ENCODE assay signal across 10 cellular contexts in genomic region chr1:31588751-31589515, GRCh38. TPM values are rescaled to one million over a fixed set of nuclear protein-coding genes. Genes with fewer than 3 reads are reported as not detected.
DNase-seq lines count a peak whose midpoint lies in the region; ATAC-seq and TF ChIP-seq lines count a peak whose summit lies in the region.
"Had no signal": no experiment of that assay in that cellular context is flagged by ENCODE, and none has a peak within 500 bp of the region (broad histone marks: within the 10 kb centered on the region; RNA-seq: fewer than 3 reads in every experiment).

No MANE protein-coding gene starts in this region.

- no peaks in the 10 kb centered on the region for H4K20me1 ChIP-seq in HCT116 (ENCODE audit: insufficient read depth)

- H3K9ac ChIP-seq in HCT116 (ENCODE audit: low read length) (peak overlapping the region; percentile 67), duodenal mucosa (ENCODE audit: low read depth in 1 of 2, low read length in 2 of 2) (peak overlapping the region; percentile 49 to 54), stomach smooth muscle (ENCODE audit: low read length in 2 of 2) (peak overlapping the region; percentile 71 to 72)

- H3K27ac ChIP-seq in HCT116 (ENCODE audit: low read depth, low read length) (peak overlapping the region; percentile 68), duodenal mucosa (ENCODE audit: low read depth, low read length) (peak overlapping the region; percentile 42), stomach smooth muscle (ENCODE audit: low read length) (peak overlapping the region; percentile 99)

- no peak for DNase-seq in HCT116 (ENCODE audit: low read depth, low spot score)
- peak; percentile 48 for DNase-seq in left lobe of liver (ENCODE audit: low spot score)
- no peak for DNase-seq in SHP77 (lab: John Stamatoyannopoulos, UW)
- DNase-seq in effector CD8-positive, alpha-beta T cell (lab: John Stamatoyannopoulos, UW): no peak
- DNase-seq in NCI-H345 treated with DMSO at 0.1 percent for 48 hours (lab: John Stamatoyannopoulos, UW; ENCODE audit: unreplicated experiment): no peak
- DNase-seq: activated CD4-positive, alpha-beta T cell treated with anti-CD3 and anti-CD28 coated beads for 4 hours; NCI-H2081 treated with DMSO at 0.1 percent for 48 hours had no signal

- no peaks in the 10 kb centered on the region for H3K9me3 ChIP-seq in HCT116 (ENCODE audit: control insufficient read depth in 1 of 2, insufficient read depth in 1 of 2, low read depth in 1 of 2, low read length in 2 of 2)
- H3K9me3 ChIP-seq in duodenal mucosa (ENCODE audit: control insufficient read depth in 1 of 2, low read length in 2 of 2): no peaks in the 10 kb centered on the region
- H3K9me3 ChIP-seq in stomach smooth muscle (ENCODE audit: control insufficient read depth in 2 of 2, low read length in 2 of 2): no peaks in the 10 kb centered on the region

- H3K36me3 ChIP-seq in HCT116 (ENCODE audit: control insufficient read depth in 1 of 2, insufficient read depth in 2 of 2, low read length in 2 of 2) (peaks cover 0 to 11% of the 10 kb centered on the region in 2 experiments; a peak in 1 of 4 replicates), duodenal mucosa (ENCODE audit: control insufficient read depth in 1 of 2, insufficient read depth in 2 of 2, low read length in 2 of 2) (peaks cover under 1 to 17% of the 10 kb centered on the region in 2 donors), stomach smooth muscle (ENCODE audit: control insufficient read depth in 2 of 2, insufficient read depth in 2 of 2, low read length in 2 of 2) (peaks cover 13 to 14% of the 10 kb centered on the region in 2 donors)

- H3K79me2 ChIP-seq in HCT116 (ENCODE audit: insufficient read depth, low read length): no peaks in the 10 kb centered on the region

- TF ChIP-seq RAD21 in HCT116 (IDR thresholded peaks at IDR 0.05; ENCODE audit: low read depth): no peak

- ATAC-seq in HCT116 (peak; percentile 56), left lobe of liver (peak; percentile 14), GM18519 (IDR thresholded peaks at IDR 0.05; ENCODE audit: low FRiP score, unreplicated experiment) (no peak)

- peak overlapping the region; percentile 17 for H2AFZ ChIP-seq in HCT116 (ENCODE audit: low read depth, low read length, poor library complexity, severe bottlenecking)

- H3K4me3 ChIP-seq in HCT116 (replicated peaks in 1 of 2; ENCODE audit: low read depth in 1 of 2, low read length in 2 of 2): peak overlapping the region; percentile 30 to 55
- peak overlapping the region; percentile 48 to 50 for H3K4me3 ChIP-seq in duodenal mucosa (ENCODE audit: low read depth in 1 of 2, low read length in 2 of 2)
- H3K4me3 ChIP-seq in stomach smooth muscle (ENCODE audit: low read length in 2 of 2): peak overlapping the region; percentile 20 to 61

- CTCF ChIA-PET in HCT116 (lab: Charles Lee): interaction anchor here (0.9 to 1.4 kb wide), 2 partner anchors 20 to 40 kb away, joined by 3 to 4 read pairs; no protein-coding TSS in a partner anchor

- intact Hi-C loops in HCT116 (cut with micrococcal nuclease): no loop called here

- H3K27me3 ChIP-seq in HCT116 (ENCODE audit: insufficient read depth, low read length) (no peaks in the 10 kb centered on the region), duodenal mucosa (ENCODE audit: control insufficient read depth in 1 of 2, insufficient read depth in 2 of 2, low read length in 2 of 2) (no peaks in the 10 kb centered on the region), stomach smooth muscle (ENCODE audit: control insufficient read depth in 1 of 2, insufficient read depth in 2 of 2, low read length in 2 of 2) (no peaks in the 10 kb centered on the region)

- POLR2A ChIA-PET in HCT116 (lab: Charles Lee): no interaction called here

- no peak for TF ChIP-seq CTCF in HCT116 (IDR thresholded peaks at IDR 0.05 in 2 of 3, conservative IDR thresholded peaks at IDR 0.05 in 1 of 3; ENCODE audit: borderline replicate concordance in 1 of 3, insufficient read depth in 1 of 3, low read depth in 2 of 3, low read length in 2 of 3)

- H3K9me2 ChIP-seq in HCT116 (ENCODE audit: insufficient read depth): no peaks in the 10 kb centered on the region

- no peak for TF ChIP-seq POLR2A in HCT116 (IDR thresholded peaks at IDR 0.05; ENCODE audit: borderline replicate concordance, extremely low read depth, insufficient read depth, insufficient read length)

- no TSS peak for BruUV-seq in HCT116 (replicated peaks; lab: Mats Ljungman, UMichigan)

- RAD21 ChIA-PET in HCT116 (lab: Charles Lee; ENCODE audit: low non-redundant PET in 1 of 2, low total read pairs in 2 of 2, uncharacterized antibody in 2 of 2, unreplicated experiment in 2 of 2): no interaction called here

- H3K4me1 ChIP-seq in HCT116 (ENCODE audit: control insufficient read depth in 1 of 2, insufficient read depth in 2 of 2, low read length in 2 of 2) (peaks cover 55 to 62% of the 10 kb centered on the region in 2 experiments), duodenal mucosa (ENCODE audit: control insufficient read depth in 1 of 2, insufficient read depth in 2 of 2, low read length in 2 of 2) (peaks cover 14 to 21% of the 10 kb centered on the region in 2 donors), stomach smooth muscle (ENCODE audit: control insufficient read depth, insufficient read depth, low read length) (peaks cover 63% of the 10 kb centered on the region)

- peak overlapping the region; percentile 84 for H3K4me2 ChIP-seq in HCT116 (ENCODE audit: low read length)

TF ChIP-seq in HCT116, 20 proteins besides CTCF, POLR2A, EP300 and RAD21:
- TF ChIP-seq YY1 (IDR thresholded peaks at IDR 0.05; ENCODE audit: extremely low read depth, insufficient replicate concordance, low read depth, low read length) (peak; percentile 14), ZBTB33 (IDR thresholded peaks at IDR 0.05; ENCODE audit: extremely low read depth, insufficient replicate concordance, low read length) (no peak), ZFX (IDR thresholded peaks at IDR 0.05) (peak; percentile 43; the same call in 1 of the 2 replicates)

RNA-seq across cellular contexts. Expression of gene TINAGL1, which starts 12.6 kb away (rescaled TPM):
- total RNA-seq in HCT116 (2021; ENCODE audit: unreplicated experiment) (57.9 TPM), left lobe of liver (12.0 TPM)
- 75.8 and 79.5 TPM in 2 replicates for polyA plus RNA-seq in HCT116 (2012)

RNA-seq across cellular contexts. Expression of gene HCRTR1, which starts 28.6 kb away (rescaled TPM):
- total RNA-seq in HCT116 (2021; ENCODE audit: unreplicated experiment) (not detected), left lobe of liver (not detected)
- polyA plus RNA-seq in HCT116 (2012): not detected in 2 replicates

RNA-seq across cellular contexts. Expression of gene PEF1, which starts 55.7 kb away (rescaled TPM):
- total RNA-seq in HCT116 (2021; ENCODE audit: unreplicated experiment): 37.6 TPM
- polyA plus RNA-seq in HCT116 (2012): 46.3 and 47.9 TPM in 2 replicates
- total RNA-seq in left lobe of liver: 24.3 TPM

Comparison
In these comparisons a context has a peak if more than half of its experiments do, and no peak if none do; other contexts are left out.
1. H3K27ac ChIP-seq: peak in every context shown above with its lines; median percentile 99 in stomach smooth muscle; 68 in HCT116; 42 in duodenal mucosa.